In genomic region chr6:159788757-159789376, GRCh38 we compare ENCODE assay signal across 8 cellular contexts. TPM values are rescaled to one million over a fixed set of nuclear protein-coding genes. Genes with fewer than 3 reads are reported as not detected.
DNase-seq lines count a peak whose midpoint lies in the region; ATAC-seq, FAIRE-seq and TF ChIP-seq lines count a peak whose summit lies in the region.

No MANE protein-coding gene starts in this region.

- H3K27ac ChIP-seq in thoracic aorta = peak overlapping the region; percentile 80 to 89

- H3K4me1 ChIP-seq in thoracic aorta (ENCODE audit: control insufficient read depth in 1 of 2, low read depth in 2 of 2) = peaks cover 24 to 43% of the 10 kb centered on the region in 2 donors

- H3K27me3 ChIP-seq in thoracic aorta (replicated peaks; ENCODE audit: insufficient read depth) = no peaks in the 10 kb centered on the region

- H3K4me3 ChIP-seq in epithelial cell of proximal tubule (ENCODE audit: low read depth, low read length) = peak overlapping the region; percentile 96
- peak overlapping the region; percentile 93 for H3K4me3 ChIP-seq in thoracic aorta

- no peak for FAIRE-seq in HTR-8/SVneo (lab: Jason Lieb, UNC)

- H3K9me3 Mint-ChIP-seq in activated CD4-positive, alpha-beta memory T cell treated with anti-CD3 and anti-CD28 coated beads, Interleukin-2, amount 10 ng/mL, durations not matched to agents 7 days and 5 days = no peaks in the 10 kb centered on the region

- ATAC-seq in GM18498 (IDR thresholded peaks at IDR 0.05; ENCODE audit: unreplicated experiment) (peak; percentile 0), thoracic aorta (ENCODE audit: insufficient number of reproducible peaks, low FRiP score, low read depth) (no peak), HG03571 (IDR thresholded peaks at IDR 0.05; ENCODE audit: unreplicated experiment) (no peak)

- H3K36me3 Mint-ChIP-seq in activated CD4-positive, alpha-beta memory T cell treated with anti-CD3 and anti-CD28 coated beads, Interleukin-2, amount 10 ng/mL, durations not matched to agents 7 days and 5 days (ENCODE audit: low read depth) = peaks cover 78% of the 10 kb centered on the region

- TF ChIP-seq CTCF in epithelial cell of proximal tubule (conservative IDR thresholded peaks at IDR 0.05; ENCODE audit: low read depth, low read length) (no peak), thoracic aorta (IDR thresholded peaks at IDR 0.05) (no peak)

- H3K4me3 Mint-ChIP-seq in activated CD4-positive, alpha-beta memory T cell treated with anti-CD3 and anti-CD28 coated beads, Interleukin-2, amount 10 ng/mL, durations not matched to agents 7 days and 5 days = peak overlapping the region; percentile 100

- CTCF ChIA-PET in activated CD4-positive, alpha-beta memory T cell treated with anti-CD3 and anti-CD28 coated beads, Interleukin-2, amount 10 ng/mL, durations not matched to agents 7 days and 5 days (lab: Charles Lee) = interaction anchor here (0.7 to 5.1 kb wide), 5 partner anchors 25 to 98 kb away, joined by 4 to 34 read pairs (median 8); partner anchors contain the start of genes ACAT2 and SOD2

- POLR2A ChIA-PET in activated CD4-positive, alpha-beta memory T cell treated with anti-CD3 and anti-CD28 coated beads, Interleukin-2, amount 10 ng/mL, durations not matched to agents 7 days and 5 days (lab: Charles Lee) = interaction anchor here (1.0 to 7.2 kb wide), 16 partner anchors 9 to 194 kb away, joined by 3 to 195 read pairs (median 8); partner anchors contain the start of genes ACAT2, IGF2R, SOD2 and WTAP

- peaks cover 14% of the 10 kb centered on the region for H3K36me3 ChIP-seq in thoracic aorta

- peaks cover 61% of the 10 kb centered on the region for H3K4me1 Mint-ChIP-seq in activated CD4-positive, alpha-beta memory T cell treated with anti-CD3 and anti-CD28 coated beads, Interleukin-2, amount 10 ng/mL, durations not matched to agents 7 days and 5 days

- no peaks in the 10 kb centered on the region for H3K27me3 Mint-ChIP-seq in activated CD4-positive, alpha-beta memory T cell treated with anti-CD3 and anti-CD28 coated beads, Interleukin-2, amount 10 ng/mL, durations not matched to agents 7 days and 5 days

- H3K27ac Mint-ChIP-seq in activated CD4-positive, alpha-beta memory T cell treated with anti-CD3 and anti-CD28 coated beads, Interleukin-2, amount 10 ng/mL, durations not matched to agents 7 days and 5 days = peak overlapping the region; percentile 98

- peak; percentile 24 for DNase-seq in HTR-8/SVneo (ENCODE audit: insufficient read length, low spot score)
- DNase-seq in activated CD4-positive, alpha-beta memory T cell treated with anti-CD3 and anti-CD28 coated beads, Interleukin-2, amount 10 ng/mL, durations not matched to agents 7 days and 5 days = peak; percentile 45
- no peak for DNase-seq in epithelial cell of proximal tubule (ENCODE audit: low read depth)
- peak; percentile 15 for DNase-seq in myocyte (ENCODE audit: low read depth)
- DNase-seq in thoracic aorta (ENCODE audit: low spot score) = no peak
- DNase-seq in NCI-H2029 treated with DMSO at 0.1 percent for 48 hours (lab: John Stamatoyannopoulos, UW) = no peak

- H3K9me3 ChIP-seq in thoracic aorta = no peaks in the 10 kb centered on the region

RNA-seq across cellular contexts. Expression of gene TCP1, which starts 0.5 kb away (rescaled TPM):
- 100 to 1,000 TPM; 203 to 212 TPM for total RNA-seq in activated CD4-positive, alpha-beta memory T cell treated with anti-CD3 and anti-CD28 coated beads, Interleukin-2, amount 10 ng/mL, durations not matched to agents 7 days and 5 days
- total RNA-seq in epithelial cell of proximal tubule (237 and 390 TPM in 2 replicates), myocyte (224 and 282 TPM in 2 replicates), thoracic aorta (100 to 1,000 TPM; 112 to 138 TPM)
- polyA plus RNA-seq in myocyte (2012) = 157 TPM

RNA-seq across cellular contexts. Expression of gene MRPL18, which starts 1.4 kb away (rescaled TPM):
- 10 to 100 TPM; 63.6 to 65.8 TPM for total RNA-seq in activated CD4-positive, alpha-beta memory T cell treated with anti-CD3 and anti-CD28 coated beads, Interleukin-2, amount 10 ng/mL, durations not matched to agents 7 days and 5 days
- 166 and 183 TPM in 2 replicates for total RNA-seq in epithelial cell of proximal tubule
- total RNA-seq in myocyte = 78.3 and 106 TPM in 2 replicates
- polyA plus RNA-seq in myocyte (2012) = 79.4 TPM
- 10 to 100 TPM; 34.8 to 46.2 TPM for total RNA-seq in thoracic aorta

RNA-seq across cellular contexts. Expression of gene PNLDC1, which starts 11.2 kb away (rescaled TPM):
- total RNA-seq in activated CD4-positive, alpha-beta memory T cell treated with anti-CD3 and anti-CD28 coated beads, Interleukin-2, amount 10 ng/mL, durations not matched to agents 7 days and 5 days = under 1 TPM; 0.25 to 0.35 TPM
- not detected in 2 replicates for total RNA-seq in epithelial cell of proximal tubule
- not detected in 2 replicates for total RNA-seq in myocyte
- polyA plus RNA-seq in myocyte (2012) = not detected
- total RNA-seq in thoracic aorta = under 1 TPM in 1 of 2 donors, not detected in 1; 0.54 TPM

RNA-seq across cellular contexts. Expression of gene ACAT2, which starts 27.0 kb away (rescaled TPM):
- total RNA-seq in activated CD4-positive, alpha-beta memory T cell treated with anti-CD3 and anti-CD28 coated beads, Interleukin-2, amount 10 ng/mL, durations not matched to agents 7 days and 5 days = 100 to 1,000 TPM in 1 of 2 experiments, 10 to 100 TPM in 1; 98.0 to 109 TPM
- 38.3 and 110 TPM in 2 replicates for total RNA-seq in epithelial cell of proximal tubule
- total RNA-seq in myocyte = 13.9 and 27.0 TPM in 2 replicates
- 35.2 TPM for polyA plus RNA-seq in myocyte (2012)
- 10 to 100 TPM in 1 of 2 donors, 1 to 10 TPM in 1; 8.1 to 11.1 TPM for total RNA-seq in thoracic aorta

Comparison
In these comparisons a context has a peak if more than half of its experiments do, and no peak if none do; other contexts are left out.
1. DNase-seq: peak in HTR-8/SVneo (single experiment), activated CD4-positive, alpha-beta memory T cell treated with anti-CD3 and anti-CD28 coated beads, Interleukin-2, amount 10 ng/mL, durations not matched to agents 7 days and 5 days (single experiment) and myocyte (single experiment); none in epithelial cell of proximal tubule (single experiment), thoracic aorta (single experiment) and NCI-H2029 treated with DMSO at 0.1 percent for 48 hours (single experiment).